ENCODE assay signal across 32 cellular contexts in genomic region chr6:133688705-133689492, GRCh38.
"Had no signal": no experiment of that assay in that cellular context is flagged by ENCODE, and none has a peak within 500 bp of the region (broad histone marks: within the 10 kb centered on the region; RNA-seq: fewer than 3 reads in every experiment).

No MANE protein-coding gene starts in this region.

- H3K4me2 ChIP-seq: smooth muscle cell had no signal

- H3K9ac ChIP-seq: parathyroid adenoma had no signal

- DNase-seq: naive thymus-derived CD8-positive, alpha-beta T cell; nephron progenitor cell; nucleus accumbens; ovary; posterior cingulate gyrus; psoas muscle; right cardiac atrium; spleen; stimulated activated CD4-positive, alpha-beta T cell treated with anti-CD3 and anti-CD28 coated beads, Interleukin-12 subunit alpha, Interleukin-12 subunit beta, amount 100 ng/mL, for 4 hours; stimulated activated CD4-positive, alpha-beta T cell treated with anti-CD3 and anti-CD28 coated beads, Interleukin-1b, Interleukin-23, amount 100 ng/mL, for 48 hours; stimulated activated CD4-positive, alpha-beta T cell treated with anti-CD3 and anti-CD28 coated beads, Interleukin-4, amount 100 ng/mL, for 1 hour; stimulated activated CD4-positive, alpha-beta T cell treated with anti-CD3 and anti-CD28 coated beads, Interleukin-4, amount 100 ng/mL, for 4 hours; stimulated activated CD8-positive, alpha-beta memory T cell treated with anti-CD3 and anti-CD28 coated beads, Interleukin-4, amount 100 ng/mL, for 48 hours; stimulated activated naive B cell treated with anti-CD40 and anti-IgM and Interleukin-4, amounts not matched to agents 10 μg/mL and 1 μg/mL and 100 μg/mL, for 72 hours; stimulated activated naive CD4-positive, alpha-beta T cell treated with Interleukin-2 at 50 U/mL for 16 hours; stomach; thyroid gland; trophoblast cell; upper lobe of left lung had no signal

- H3K9me3 ChIP-seq: neutrophil, ovary, psoas muscle, stomach, thoracic aorta, thyroid gland, tibial nerve, upper lobe of left lung, vagina had no signal

- H3K27ac Mint-ChIP-seq: naive thymus-derived CD8-positive, alpha-beta T cell; natural killer cell treated with Interleukin-12 subunit alpha and Interleukin-12 subunit beta and Interleukin-15 and Interleukin-18, amount 100 ng/mL, for 72 hours; nephron progenitor cell; progenitor cell of endocrine pancreas; stimulated activated naive B cell treated with anti-CD40 and anti-IgM and Interleukin-4, amounts not matched to agents 10 μg/mL and 1 μg/mL and 100 μg/mL, for 72 hours; stimulated activated naive CD8-positive, alpha-beta T cell treated with anti-CD3 and anti-CD28 coated beads, Interleukin-15, Interleukin-2, amounts not matched to agents 100 ng/mL and 50 ng/mL, for 24 hours had no signal

- H3K36me3 Mint-ChIP-seq: naive thymus-derived CD8-positive, alpha-beta T cell; natural killer cell treated with Interleukin-12 subunit alpha and Interleukin-12 subunit beta and Interleukin-15 and Interleukin-18, amount 100 ng/mL, for 72 hours; stimulated activated naive B cell treated with anti-CD40 and anti-IgM and Interleukin-4, amounts not matched to agents 10 μg/mL and 1 μg/mL and 100 μg/mL, for 72 hours had no signal

- H3K4me1 Mint-ChIP-seq: nephron progenitor cell; neural crest cell; stimulated activated naive B cell treated with anti-CD40 and anti-IgM and Interleukin-4, amounts not matched to agents 10 μg/mL and 1 μg/mL and 100 μg/mL, for 72 hours had no signal

- H3K4me3 Mint-ChIP-seq: naive thymus-derived CD8-positive, alpha-beta T cell; natural killer cell treated with Interleukin-12 subunit alpha and Interleukin-12 subunit beta and Interleukin-15 and Interleukin-18, amount 100 ng/mL, for 72 hours; nephron progenitor cell; neural crest cell; stimulated activated naive B cell treated with anti-CD40 and anti-IgM and Interleukin-4, amounts not matched to agents 10 μg/mL and 1 μg/mL and 100 μg/mL, for 72 hours; stimulated activated naive CD8-positive, alpha-beta T cell treated with anti-CD3 and anti-CD28 coated beads, Interleukin-15, Interleukin-2, amounts not matched to agents 100 ng/mL and 50 ng/mL, for 24 hours had no signal

- ATAC-seq: naive thymus-derived CD8-positive, alpha-beta T cell; natural killer cell treated with Interleukin-12 subunit alpha and Interleukin-12 subunit beta and Interleukin-15 and Interleukin-18, amount 100 ng/mL, for 72 hours; psoas muscle; right cardiac atrium; sciatic nerve; stimulated activated naive B cell treated with anti-CD40 and anti-IgM and Interleukin-4, amounts not matched to agents 10 μg/mL and 1 μg/mL and 100 μg/mL, for 72 hours had no signal

- H3K36me3 ChIP-seq: neutrophil, ovary, spleen, stomach, thoracic aorta, thyroid gland, tibial nerve, upper lobe of left lung, vagina had no signal

- H2AFZ ChIP-seq: parathyroid adenoma had no signal

- H3K79me2 ChIP-seq: parathyroid adenoma had no signal

- H3K9me3 Mint-ChIP-seq: natural killer cell treated with Interleukin-12 subunit alpha and Interleukin-12 subunit beta and Interleukin-15 and Interleukin-18, amount 100 ng/mL, for 72 hours; stimulated activated naive CD8-positive, alpha-beta T cell treated with anti-CD3 and anti-CD28 coated beads, Interleukin-15, Interleukin-2, amounts not matched to agents 100 ng/mL and 50 ng/mL, for 24 hours had no signal

- FAIRE-seq: urothelium cell line had no signal

- H3K27ac ChIP-seq: neutrophil, ovary, parathyroid adenoma, psoas muscle, skin epidermis, spleen, stomach, thoracic aorta, thyroid gland, tibial nerve, upper lobe of left lung, vagina had no signal

- H3K27me3 ChIP-seq: neutrophil, ovary, spleen, stomach, thyroid gland, tibial nerve, upper lobe of left lung, vagina had no signal

- H3K27me3 Mint-ChIP-seq: natural killer cell treated with Interleukin-12 subunit alpha and Interleukin-12 subunit beta and Interleukin-15 and Interleukin-18, amount 100 ng/mL, for 72 hours; progenitor cell of endocrine pancreas; stimulated activated naive B cell treated with anti-CD40 and anti-IgM and Interleukin-4, amounts not matched to agents 10 μg/mL and 1 μg/mL and 100 μg/mL, for 72 hours; stimulated activated naive CD8-positive, alpha-beta T cell treated with anti-CD3 and anti-CD28 coated beads, Interleukin-15, Interleukin-2, amounts not matched to agents 100 ng/mL and 50 ng/mL, for 24 hours had no signal

- H3K4me3 ChIP-seq: ovary, psoas muscle, skin epidermis, smooth muscle cell, spleen, stomach, thoracic aorta, thyroid gland, tibial nerve, upper lobe of left lung, vagina had no signal

- H3K4me1 ChIP-seq: parathyroid adenoma, psoas muscle, spleen, stomach, thyroid gland, tibial nerve, upper lobe of left lung, vagina had no signal
